In genomic region chr12:69334138-69334537, GRCh38 we compare ENCODE assay signal across 16 cellular contexts. TPM values are rescaled to one million over a fixed set of nuclear protein-coding genes. Genes with fewer than 3 reads are reported as not detected.
"Had no signal": no experiment of that assay in that cellular context is flagged by ENCODE, and none has a peak within 500 bp of the region (broad histone marks: within the 10 kb centered on the region; RNA-seq: fewer than 3 reads in every experiment).

No MANE protein-coding gene starts in this region.

- H3K27me3 ChIP-seq: foreskin keratinocyte, tibial nerve, uterus had no signal

- H3K27ac ChIP-seq: brain microvascular endothelial cell, foreskin keratinocyte, prostate gland, tibial nerve, uterus had no signal

- DNase-seq: activated CD4-positive, alpha-beta T cell treated with anti-CD3 and anti-CD28 coated beads, Interleukin-2, amount 50 U/mL, for 48 hours; activated CD8-positive, alpha-beta memory T cell treated with anti-CD3 and anti-CD28 coated beads, Interleukin-2, amount 50 U/mL, for 4 hours; anterior cingulate cortex; brain microvascular endothelial cell; effector memory CD4-positive, alpha-beta T cell; glutamatergic neuron; mesendoderm; nephron progenitor cell; right cardiac atrium; small intestine; stimulated activated CD4-positive, alpha-beta T cell treated with anti-CD3 and anti-CD28 coated beads, Interleukin-4, amount 100 ng/mL, for 24 hours; uterus had no signal

- H3K9me3 Mint-ChIP-seq: activated naive CD4-positive, alpha-beta T cell treated with anti-CD3 and anti-CD28 coated beads, Interleukin-2, amount 50 U/mL, for 72 hours; nephron progenitor cell had no signal

- ATAC-seq: activated naive CD4-positive, alpha-beta T cell treated with anti-CD3 and anti-CD28 coated beads, Interleukin-2, amount 50 U/mL, for 72 hours; foreskin keratinocyte; right cardiac atrium had no signal

- H3K36me3 ChIP-seq: brain microvascular endothelial cell, prostate gland, tibial nerve, uterus had no signal

- H3K9me3 ChIP-seq: prostate gland, tibial nerve, uterus had no signal

- H3K27ac Mint-ChIP-seq: activated naive CD4-positive, alpha-beta T cell treated with anti-CD3 and anti-CD28 coated beads, Interleukin-2, amount 50 U/mL, for 72 hours; nephron progenitor cell had no signal

- H3K4me3 ChIP-seq: prostate gland, tibial nerve, uterus had no signal

- H3K4me3 Mint-ChIP-seq: nephron progenitor cell had no signal

RNA-seq across cellular contexts. Expression of gene LYZ, which starts 14.0 kb away (rescaled TPM):
- total RNA-seq: foreskin keratinocyte had no signal
- polyA plus RNA-seq: foreskin keratinocyte had no signal
